1 cellular context compared by ENCODE assay signal in the genomic region with DNA sequence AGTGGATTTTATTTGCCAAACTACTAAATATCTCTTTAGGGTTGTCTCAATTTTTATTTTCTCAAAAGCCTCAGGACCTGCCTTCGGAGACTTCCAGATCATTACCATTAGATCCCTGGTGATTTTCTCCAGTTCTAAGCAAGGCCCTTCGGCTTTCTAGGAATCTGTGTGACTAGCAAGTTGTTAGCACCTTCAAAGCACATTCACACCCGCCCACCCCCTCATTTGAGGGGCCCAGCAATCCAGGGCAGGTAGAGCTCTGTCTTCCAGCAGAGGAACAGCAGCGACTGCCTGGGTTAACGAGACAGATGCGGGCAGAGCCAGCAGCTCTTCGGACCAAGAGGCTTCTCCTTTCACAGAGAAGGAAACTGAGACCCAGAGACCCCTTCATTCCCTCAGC.
TF ChIP-seq lines count a peak whose summit lies in the region.

No MANE protein-coding gene starts in this region.

TF ChIP-seq in IMR-90, 13 proteins besides CTCF, POLR2A, EP300 and RAD21 (continued from another document):
- TF ChIP-seq, protein P1, sequence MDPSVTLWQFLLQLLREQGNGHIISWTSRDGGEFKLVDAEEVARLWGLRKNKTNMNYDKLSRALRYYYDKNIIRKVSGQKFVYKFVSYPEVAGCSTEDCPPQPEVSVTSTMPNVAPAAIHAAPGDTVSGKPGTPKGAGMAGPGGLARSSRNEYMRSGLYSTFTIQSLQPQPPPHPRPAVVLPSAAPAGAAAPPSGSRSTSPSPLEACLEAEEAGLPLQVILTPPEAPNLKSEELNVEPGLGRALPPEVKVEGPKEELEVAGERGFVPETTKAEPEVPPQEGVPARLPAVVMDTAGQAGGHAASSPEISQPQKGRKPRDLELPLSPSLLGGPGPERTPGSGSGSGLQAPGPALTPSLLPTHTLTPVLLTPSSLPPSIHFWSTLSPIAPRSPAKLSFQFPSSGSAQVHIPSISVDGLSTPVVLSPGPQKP (IDR thresholded peaks at IDR 0.05; ENCODE audit: borderline replicate concordance, low read depth, low read length) = no peak
- TF ChIP-seq SMC3 (IDR thresholded peaks at IDR 0.05; ENCODE audit: low read depth, low read length) = no peak
- no peak for TF ChIP-seq CHD1 (IDR thresholded peaks at IDR 0.05; ENCODE audit: low read depth, low read length)
- no peak for TF ChIP-seq MAZ (IDR thresholded peaks at IDR 0.05; ENCODE audit: borderline replicate concordance, low read depth, low read length)
- TF ChIP-seq MXI1 (IDR thresholded peaks at IDR 0.05; ENCODE audit: borderline replicate concordance, low read depth, low read length) = no peak
- TF ChIP-seq BHLHE40 (IDR thresholded peaks at IDR 0.05; ENCODE audit: low read depth, low read length) = no peak
